1 cellular context compared by ENCODE assay signal in genomic region chr14:28755930-28756895, GRCh38.
TF ChIP-seq lines count a peak whose summit lies in the region.

No MANE protein-coding gene starts in this region.

TF ChIP-seq in WTC11, 78 proteins besides CTCF, POLR2A, EP300 and RAD21 (continued from another document):
- TF ChIP-seq ATF2 (CRISPR knock-in tag; IDR thresholded peaks at IDR 0.05; ENCODE audit: borderline replicate concordance, low read depth) = no peak
- no peak for TF ChIP-seq ZNF121 (CRISPR knock-in tag; IDR thresholded peaks at IDR 0.05)
- no peak for TF ChIP-seq TEAD1 (CRISPR knock-in tag; IDR thresholded peaks at IDR 0.05)
- TF ChIP-seq, protein P1, sequence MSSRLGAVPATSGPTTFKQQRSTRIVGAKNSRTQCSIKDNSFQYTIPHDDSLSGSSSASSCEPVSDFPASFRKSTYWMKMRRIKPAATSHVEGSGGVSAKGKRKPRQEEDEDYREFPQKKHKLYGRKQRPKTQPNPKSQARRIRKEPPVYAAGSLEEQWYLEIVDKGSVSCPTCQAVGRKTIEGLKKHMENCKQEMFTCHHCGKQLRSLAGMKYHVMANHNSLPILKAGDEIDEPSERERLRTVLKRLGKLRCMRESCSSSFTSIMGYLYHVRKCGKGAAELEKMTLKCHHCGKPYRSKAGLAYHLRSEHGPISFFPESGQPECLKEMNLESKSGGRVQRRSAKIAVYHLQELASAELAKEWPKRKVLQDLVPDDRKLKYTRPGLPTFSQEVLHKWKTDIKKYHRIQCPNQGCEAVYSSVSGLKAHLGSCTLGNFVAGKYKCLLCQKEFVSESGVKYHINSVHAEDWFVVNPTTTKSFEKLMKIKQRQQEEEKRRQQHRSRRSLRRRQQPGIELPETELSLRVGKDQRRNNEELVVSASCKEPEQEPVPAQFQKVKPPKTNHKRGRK (CRISPR knock-in tag; IDR thresholded peaks at IDR 0.05; ENCODE audit: borderline replicate concordance) = peak; percentile 65; the same call in 1 of the 2 replicates
- no peak for TF ChIP-seq FOXJ3 (CRISPR knock-in tag; IDR thresholded peaks at IDR 0.05; ENCODE audit: borderline replicate concordance)
- no peak for TF ChIP-seq GTF2I (CRISPR knock-in tag; conservative IDR thresholded peaks at IDR 0.05)
- no peak for TF ChIP-seq SMAD4 (CRISPR knock-in tag; IDR thresholded peaks at IDR 0.05)
TF ChIP-seq in WTC11: peak in this region for 1.
